ENCODE assay signal across 8 cellular contexts in genomic region chr9:128191406-128192046, GRCh38. TPM values are rescaled to one million over a fixed set of nuclear protein-coding genes. Genes with fewer than 3 reads are reported as not detected.
A peak's percentile ranks its signal among the peaks of the same experiment; 100 is the strongest.
DNase-seq lines count a peak whose midpoint lies in the region; ATAC-seq lines count a peak whose summit lies in the region.

Gene CIZ1 (minus strand): TSS chr9:128191572. CDS start chr9:128190857, 715 bp downstream.

- ATAC-seq in HG02763 (IDR thresholded peaks at IDR 0.05; ENCODE audit: unreplicated experiment) = peak; percentile 87
- peak; percentile 93 to 98 for ATAC-seq in activated CD4-positive, CD25-positive, alpha-beta regulatory T cell treated with anti-CD3 and anti-CD28 coated beads, Interleukin-2, amount 50 U/mL, for 24 hours

- peak; percentile 16 for DNase-seq in NCI-H1694 treated with DMSO at 0.1 percent for 48 hours (lab: John Stamatoyannopoulos, UW)
- no peak for DNase-seq in NCI-H1694 (lab: John Stamatoyannopoulos, UW)
- DNase-seq in NCI-H2171 (lab: John Stamatoyannopoulos, UW) = peak; percentile 72
- DNase-seq in cerebellum (ENCODE audit: low spot score) = peak; percentile 87
- peak; percentile 83 for DNase-seq in kidney tubule cell (ENCODE audit: low spot score)
- peak; percentile 63 to 72 for DNase-seq in stimulated activated CD4-positive, alpha-beta T cell treated with anti-CD3 and anti-CD28 coated beads, Interleukin-1b, Interleukin-23, amount 100 ng/mL, for 4 hours (ENCODE audit: low read depth in 2 of 2)

RNA-seq across cellular contexts. Expression of gene CIZ1, which starts in this region (rescaled TPM):
- total RNA-seq in cerebellum = 30.8 TPM
